1 cellular context compared by ENCODE assay signal in the genomic region with DNA sequence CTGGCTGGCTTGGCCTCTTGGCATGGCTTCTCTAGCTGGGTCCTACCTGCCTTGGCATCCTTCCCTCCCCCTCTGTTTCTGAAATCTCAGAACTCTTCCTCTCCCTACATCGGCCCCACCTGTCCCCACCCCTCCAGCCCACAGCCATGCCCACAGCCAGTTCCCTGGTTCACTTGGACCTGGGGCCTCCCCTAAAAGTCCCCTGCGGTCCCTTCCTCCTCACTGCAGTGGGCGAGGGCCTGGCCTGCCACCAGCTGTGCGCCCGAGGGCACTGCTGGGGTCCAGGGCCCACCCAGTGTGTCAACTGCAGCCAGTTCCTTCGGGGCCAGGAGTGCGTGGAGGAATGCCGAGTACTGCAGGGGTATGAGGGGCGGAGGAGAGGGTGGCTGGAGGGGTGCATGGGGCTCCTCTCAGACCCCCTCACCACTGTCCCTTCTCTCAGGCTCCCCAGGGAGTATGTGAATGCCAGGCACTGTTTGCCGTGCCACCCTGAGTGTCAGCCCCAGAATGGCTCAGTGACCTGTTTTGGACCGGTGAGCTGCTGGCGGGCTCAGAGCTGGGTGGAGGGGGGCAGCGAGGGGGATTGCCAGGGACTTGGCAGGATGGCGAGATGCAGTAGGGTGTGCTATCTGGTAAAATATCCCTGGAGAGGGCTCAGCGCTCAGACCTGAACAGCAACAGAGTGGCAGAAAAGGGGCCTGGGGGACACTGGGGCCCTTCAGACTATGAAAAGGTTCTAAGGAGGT.
A peak's percentile ranks its signal among the peaks of the same experiment; 100 is the strongest.
TF ChIP-seq lines count a peak whose summit lies in the region.

No MANE protein-coding gene starts in this region.

TF ChIP-seq in HepG2, 621 proteins besides CTCF, POLR2A, EP300 and RAD21:
- TF ChIP-seq, protein P1, sequence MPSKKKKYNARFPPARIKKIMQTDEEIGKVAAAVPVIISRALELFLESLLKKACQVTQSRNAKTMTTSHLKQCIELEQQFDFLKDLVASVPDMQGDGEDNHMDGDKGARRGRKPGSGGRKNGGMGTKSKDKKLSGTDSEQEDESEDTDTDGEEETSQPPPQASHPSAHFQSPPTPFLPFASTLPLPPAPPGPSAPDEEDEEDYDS (CRISPR knock-in tag; IDR thresholded peaks at IDR 0.05) = no peak
- TF ChIP-seq AGO2 (optimal IDR thresholded peaks at IDR 0.05; ENCODE audit: low read depth, low read length) = peak; percentile 78
TF ChIP-seq in HepG2: peak in this region for 1.
